ENCODE assay signal across 1 cellular context in the genomic region with DNA sequence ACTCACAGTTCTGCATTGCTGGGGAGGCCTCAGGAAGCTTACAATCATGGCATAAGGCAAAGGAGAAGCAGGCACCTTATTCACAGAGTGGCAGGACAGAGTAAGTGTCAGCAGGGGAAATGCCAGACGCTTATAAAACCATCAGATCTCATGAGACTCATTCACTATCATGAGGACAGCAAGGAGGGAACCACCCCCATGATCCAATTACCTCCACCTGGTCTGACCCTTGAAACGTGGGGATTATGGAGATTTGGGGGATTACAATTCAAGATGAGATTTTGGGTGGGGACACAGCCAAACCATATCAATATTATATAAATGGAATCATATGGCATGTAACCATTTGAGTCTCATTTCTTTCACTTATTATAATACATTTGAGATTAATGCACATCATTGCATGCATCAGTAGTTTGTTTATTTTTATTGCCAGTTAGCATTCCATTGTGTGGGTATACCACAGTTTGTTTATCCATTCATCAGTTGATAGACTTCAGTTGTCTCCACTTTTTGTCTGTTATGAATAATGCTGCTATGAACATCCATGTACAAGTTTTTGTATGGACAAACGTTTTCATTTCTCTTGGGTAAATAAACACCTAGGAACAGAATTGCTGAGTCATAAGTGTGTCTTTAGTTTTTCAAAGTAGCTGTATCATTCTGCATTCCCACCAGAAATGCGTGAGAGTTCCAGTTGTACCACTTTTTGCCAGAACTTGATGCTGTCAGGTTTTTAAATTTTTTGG.
TF ChIP-seq lines count a peak whose summit lies in the region.

No MANE protein-coding gene starts in this region.

TF ChIP-seq in GM23338, 12 proteins besides CTCF, POLR2A, EP300 and RAD21 (continued from another document):
- TF ChIP-seq, protein P1, sequence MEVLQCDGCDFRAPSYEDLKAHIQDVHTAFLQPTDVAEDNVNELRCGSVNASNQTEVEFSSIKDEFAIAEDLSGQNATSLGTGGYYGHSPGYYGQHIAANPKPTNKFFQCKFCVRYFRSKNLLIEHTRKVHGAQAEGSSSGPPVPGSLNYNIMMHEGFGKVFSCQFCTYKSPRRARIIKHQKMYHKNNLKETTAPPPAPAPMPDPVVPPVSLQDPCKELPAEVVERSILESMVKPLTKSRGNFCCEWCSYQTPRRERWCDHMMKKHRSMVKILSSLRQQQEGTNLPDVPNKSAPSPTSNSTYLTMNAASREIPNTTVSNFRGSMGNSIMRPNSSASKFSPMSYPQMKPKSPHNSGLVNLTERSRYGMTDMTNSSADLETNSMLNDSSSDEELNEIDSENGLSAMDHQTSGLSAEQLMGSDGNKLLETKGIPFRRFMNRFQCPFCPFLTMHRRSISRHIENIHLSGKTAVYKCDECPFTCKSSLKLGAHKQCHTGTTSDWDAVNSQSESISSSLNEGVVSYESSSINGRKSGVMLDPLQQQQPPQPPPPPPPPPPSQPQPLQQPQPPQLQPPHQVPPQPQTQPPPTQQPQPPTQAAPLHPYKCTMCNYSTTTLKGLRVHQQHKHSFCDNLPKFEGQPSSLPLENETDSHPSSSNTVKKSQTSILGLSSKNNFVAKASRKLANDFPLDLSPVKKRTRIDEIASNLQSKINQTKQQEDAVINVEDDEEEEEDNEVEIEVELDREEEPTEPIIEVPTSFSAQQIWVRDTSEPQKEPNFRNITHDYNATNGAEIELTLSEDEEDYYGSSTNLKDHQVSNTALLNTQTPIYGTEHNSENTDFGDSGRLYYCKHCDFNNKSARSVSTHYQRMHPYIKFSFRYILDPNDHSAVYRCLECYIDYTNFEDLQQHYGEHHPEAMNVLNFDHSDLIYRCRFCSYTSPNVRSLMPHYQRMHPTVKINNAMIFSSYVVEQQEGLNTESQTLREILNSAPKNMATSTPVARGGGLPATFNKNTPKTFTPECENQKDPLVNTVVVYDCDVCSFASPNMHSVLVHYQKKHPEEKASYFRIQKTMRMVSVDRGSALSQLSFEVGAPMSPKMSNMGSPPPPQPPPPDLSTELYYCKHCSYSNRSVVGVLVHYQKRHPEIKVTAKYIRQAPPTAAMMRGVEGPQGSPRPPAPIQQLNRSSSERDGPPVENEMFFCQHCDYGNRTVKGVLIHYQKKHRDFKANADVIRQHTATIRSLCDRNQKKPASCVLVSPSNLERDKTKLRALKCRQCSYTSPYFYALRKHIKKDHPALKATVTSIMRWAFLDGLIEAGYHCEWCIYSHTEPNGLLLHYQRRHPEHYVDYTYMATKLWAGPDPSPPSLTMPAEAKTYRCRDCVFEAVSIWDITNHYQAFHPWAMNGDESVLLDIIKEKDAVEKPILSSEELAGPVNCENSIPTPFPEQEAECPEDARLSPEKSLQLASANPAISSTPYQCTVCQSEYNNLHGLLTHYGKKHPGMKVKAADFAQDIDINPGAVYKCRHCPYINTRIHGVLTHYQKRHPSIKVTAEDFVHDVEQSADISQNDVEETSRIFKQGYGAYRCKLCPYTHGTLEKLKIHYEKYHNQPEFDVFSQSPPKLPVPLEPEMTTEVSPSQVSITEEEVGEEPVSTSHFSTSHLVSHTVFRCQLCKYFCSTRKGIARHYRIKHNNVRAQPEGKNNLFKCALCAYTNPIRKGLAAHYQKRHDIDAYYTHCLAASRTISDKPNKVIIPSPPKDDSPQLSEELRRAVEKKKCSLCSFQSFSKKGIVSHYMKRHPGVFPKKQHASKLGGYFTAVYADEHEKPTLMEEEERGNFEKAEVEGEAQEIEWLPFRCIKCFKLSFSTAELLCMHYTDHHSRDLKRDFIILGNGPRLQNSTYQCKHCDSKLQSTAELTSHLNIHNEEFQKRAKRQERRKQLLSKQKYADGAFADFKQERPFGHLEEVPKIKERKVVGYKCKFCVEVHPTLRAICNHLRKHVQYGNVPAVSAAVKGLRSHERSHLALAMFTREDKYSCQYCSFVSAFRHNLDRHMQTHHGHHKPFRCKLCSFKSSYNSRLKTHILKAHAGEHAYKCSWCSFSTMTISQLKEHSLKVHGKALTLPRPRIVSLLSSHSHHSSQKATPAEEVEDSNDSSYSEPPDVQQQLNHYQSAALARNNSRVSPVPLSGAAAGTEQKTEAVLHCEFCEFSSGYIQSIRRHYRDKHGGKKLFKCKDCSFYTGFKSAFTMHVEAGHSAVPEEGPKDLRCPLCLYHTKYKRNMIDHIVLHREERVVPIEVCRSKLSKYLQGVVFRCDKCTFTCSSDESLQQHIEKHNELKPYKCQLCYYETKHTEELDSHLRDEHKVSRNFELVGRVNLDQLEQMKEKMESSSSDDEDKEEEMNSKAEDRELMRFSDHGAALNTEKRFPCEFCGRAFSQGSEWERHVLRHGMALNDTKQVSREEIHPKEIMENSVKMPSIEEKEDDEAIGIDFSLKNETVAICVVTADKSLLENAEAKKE (CRISPR knock-in tag; IDR thresholded peaks at IDR 0.05): no peak
- TF ChIP-seq ZNF114 (CRISPR knock-in tag; IDR thresholded peaks at IDR 0.05) (no peak), ZNF331 (CRISPR knock-in tag; IDR thresholded peaks at IDR 0.05; ENCODE audit: low read depth) (no peak), EZH2phosphoT487 (IDR thresholded peaks at IDR 0.05; ENCODE audit: unreplicated experiment) (no peak), JUNB (IDR thresholded peaks at IDR 0.05; ENCODE audit: unreplicated experiment) (no peak)
